8 cellular contexts compared by ENCODE assay signal in genomic region chr19:13115936-13116281, GRCh38. TPM values are rescaled to one million over a fixed set of nuclear protein-coding genes. Genes with fewer than 3 reads are reported as not detected.
DNase-seq lines count a peak whose midpoint lies in the region; ATAC-seq and TF ChIP-seq lines count a peak whose summit lies in the region.

No MANE protein-coding gene starts in this region.

- TF ChIP-seq CTCF in GM12865 (IDR thresholded peaks at IDR 0.05; ENCODE audit: insufficient read depth, low read depth, low read length, missing control alignments) (no peak), fibroblast of villous mesenchyme (IDR thresholded peaks at IDR 0.05; ENCODE audit: insufficient read depth, low read depth, low read length) (no peak), gastrocnemius medialis (IDR thresholded peaks at IDR 0.05 in 4 of 5, conservative IDR thresholded peaks at IDR 0.05 in 1 of 5) (no peak)

- DNase-seq in GM12865 (ENCODE audit: low read depth) (no peak), T-cell (no peak), fibroblast of villous mesenchyme (ENCODE audit: low read depth) (no peak), gastrocnemius medialis (no peak), cerebellar cortex (ENCODE audit: low spot score) (no peak), NCI-H1417 (lab: John Stamatoyannopoulos, UW) (no peak)

- in situ Hi-C loops in gastrocnemius medialis (cut with MboI; ENCODE audit: low sequenced_read_pairs in 4 of 4): loop anchor here in 1 of 4 donors (25.0 kb wide), 1 partner anchor 146 kb away; no protein-coding TSS in a partner anchor

- no peaks in the 10 kb centered on the region for H3K27me3 ChIP-seq in gastrocnemius medialis

- H3K4me3 ChIP-seq in GM12865 (ENCODE audit: low read depth, low read length) (peak overlapping the region; percentile 95), fibroblast of villous mesenchyme (ENCODE audit: low read depth, low read length) (peak overlapping the region; percentile 91), gastrocnemius medialis (peak overlapping the region; percentile 79 to 100 (median 92))

- H3K9me3 Mint-ChIP-seq in T-cell: no peaks in the 10 kb centered on the region

- peaks cover 23 to 36% of the 10 kb centered on the region in 2 donors for H3K4me1 ChIP-seq in gastrocnemius medialis

- H3K36me3 ChIP-seq in gastrocnemius medialis: peaks cover 0 to 28% of the 10 kb centered on the region in 2 donors

- POLR2A ChIA-PET in T-cell (lab: Charles Lee): no interaction called here

- H3K27ac ChIP-seq in gastrocnemius medialis: peak overlapping the region; percentile 79 to 93 (median 86)

- peak overlapping the region; percentile 87 to 97 (median 91) for H3K4me3 Mint-ChIP-seq in T-cell

- no peaks in the 10 kb centered on the region for H3K9me3 ChIP-seq in gastrocnemius medialis

- CTCF ChIA-PET in T-cell (lab: Charles Lee): no interaction called here

- peaks cover 41 to 42% (median 41%) of the 10 kb centered on the region in 3 donors for H3K4me1 Mint-ChIP-seq in T-cell

- no peak for TF ChIP-seq POLR2A in gastrocnemius medialis (IDR thresholded peaks at IDR 0.05)

- intact Hi-C loops in gastrocnemius medialis (cut with DNase I; ENCODE audit: low total_unique reads): loop anchor here (5.0 to 10.0 kb wide), 2 partner anchors 234 to 381 kb away; partner anchors contain the start of genes DNASE2, GET3 and TRIR

- ATAC-seq in T-cell (replicated peaks in 1 of 4) (no peak), gastrocnemius medialis (no peak), HG03378 (IDR thresholded peaks at IDR 0.05; ENCODE audit: unreplicated experiment) (no peak), HG03442 (IDR thresholded peaks at IDR 0.05; ENCODE audit: unreplicated experiment) (no peak)

- peaks cover 4% of the 10 kb centered on the region for H3K36me3 Mint-ChIP-seq in T-cell

- H3K27ac Mint-ChIP-seq in T-cell: peak overlapping the region; percentile 94 to 97

- no peaks in the 10 kb centered on the region for H3K27me3 Mint-ChIP-seq in T-cell

RNA-seq across cellular contexts. Expression of gene TRMT1, which starts 0.6 kb away (rescaled TPM):
- total RNA-seq in T-cell (100 to 1,000 TPM in 2 of 5 donors, 10 to 100 TPM in 3; 68.9 to 121 (median 95.6) TPM), fibroblast of villous mesenchyme (25.4 and 25.9 TPM in 2 replicates), gastrocnemius medialis (10 to 100 TPM; 31.7 to 47.9 (median 45.0) TPM)

RNA-seq across cellular contexts. Expression of gene NACC1, which starts 2.2 kb away (rescaled TPM):
- total RNA-seq in T-cell (10 to 100 TPM; 23.8 to 44.9 (median 38.1) TPM), fibroblast of villous mesenchyme (95.0 and 104 TPM in 2 replicates), gastrocnemius medialis (10 to 100 TPM; 36.3 to 81.3 (median 49.4) TPM)

RNA-seq across cellular contexts. Expression of gene LYL1, which starts 13.3 kb away (rescaled TPM):
- total RNA-seq in T-cell (10 to 100 TPM in 3 of 5 donors, 1 to 10 TPM in 2; 3.4 to 20.6 (median 15.4) TPM), fibroblast of villous mesenchyme (2.6 and 3.9 TPM in 2 replicates), gastrocnemius medialis (1 to 10 TPM; 2.6 to 5.0 (median 3.1) TPM)

RNA-seq across cellular contexts. Expression of gene STX10, which starts 34.3 kb away (rescaled TPM):
- 10 to 100 TPM; 43.8 to 89.6 (median 67.3) TPM for total RNA-seq in T-cell
- total RNA-seq in fibroblast of villous mesenchyme: 58.3 and 69.9 TPM in 2 replicates
- total RNA-seq in gastrocnemius medialis: 10 to 100 TPM; 16.5 to 40.7 (median 33.4) TPM

RNA-seq across cellular contexts. Expression of gene IER2, which starts 34.3 kb away (rescaled TPM):
- 100 to 1,000 TPM; 165 to 413 (median 196) TPM for total RNA-seq in T-cell
- total RNA-seq in fibroblast of villous mesenchyme: 22.0 and 28.7 TPM in 2 replicates
- total RNA-seq in gastrocnemius medialis: 10 to 100 TPM; 15.4 to 19.1 (median 16.7) TPM
